Comparison of ENCODE assay signal across 7 cellular contexts in the genomic region with DNA sequence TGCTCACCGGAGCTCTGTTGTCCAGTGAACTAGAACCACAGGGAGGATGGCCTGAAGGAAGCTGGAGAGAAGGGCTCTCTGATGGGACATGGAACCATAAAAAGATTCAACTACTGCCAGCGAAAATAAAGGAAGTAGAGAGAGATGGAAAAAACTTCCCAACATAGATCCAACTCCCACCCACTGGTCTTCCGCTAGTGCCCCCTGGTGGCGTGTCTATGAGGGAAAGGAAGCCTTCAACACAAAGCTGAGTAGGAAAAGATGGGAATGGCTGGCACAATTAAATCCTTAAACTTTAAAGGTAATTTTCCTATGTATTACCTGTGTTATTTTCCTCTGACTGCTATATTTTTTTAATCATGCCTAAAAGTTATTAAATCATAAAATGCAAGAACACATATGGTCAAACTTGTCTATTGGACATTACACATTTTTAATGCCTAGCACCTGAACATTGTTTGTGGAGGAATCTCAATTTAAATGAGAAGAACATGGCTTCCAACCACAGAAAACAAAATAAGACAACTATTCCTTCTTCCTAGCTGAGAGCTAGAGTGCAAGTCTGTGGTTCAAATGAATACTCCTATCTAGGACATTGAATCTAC. TPM values are rescaled to one million over a fixed set of nuclear protein-coding genes. Genes with fewer than 3 reads are reported as not detected.
DNase-seq lines count a peak whose midpoint lies in the region; ATAC-seq and TF ChIP-seq lines count a peak whose summit lies in the region.

No MANE protein-coding gene starts in this region.

- H4K5ac ChIP-seq in IMR-90 (ENCODE audit: low read depth, low read length): no peak overlapping the region

- no peak overlapping the region for H3K27ac ChIP-seq in IMR-90 (ENCODE audit: insufficient read depth, low read length)
- no peak overlapping the region for H3K27ac ChIP-seq in heart right ventricle
- H3K27ac ChIP-seq in spleen: no peak overlapping the region

- TF ChIP-seq CTCF in IMR-90 (conservative IDR thresholded peaks at IDR 0.05; ENCODE audit: low read depth, low read length) (peak; percentile 49), heart right ventricle (IDR thresholded peaks at IDR 0.05) (peak in 8 of 9 donors; percentile 27 to 65 (median 56)), spleen (IDR thresholded peaks at IDR 0.05 in 8 of 11, conservative IDR thresholded peaks at IDR 0.05 in 3 of 11) (peak in 6 of 11 experiments; percentile 26 to 63 (median 54))

- no peak overlapping the region for H2BK15ac ChIP-seq in IMR-90 (ENCODE audit: low read depth, low read length)

- no peak for TF ChIP-seq POLR2A in IMR-90 (IDR thresholded peaks at IDR 0.05; ENCODE audit: low read depth, low read length)
- no peak for TF ChIP-seq POLR2A in spleen (IDR thresholded peaks at IDR 0.05)

- no peaks in the 10 kb centered on the region for H3K79me1 ChIP-seq in IMR-90 (ENCODE audit: low read depth in 1 of 2, low read length in 2 of 2)

- peak; percentile 40 for TF ChIP-seq RAD21 in IMR-90 (IDR thresholded peaks at IDR 0.05; ENCODE audit: low read length)

- in situ Hi-C loops in IMR-90 (cut with MboI; ENCODE audit: low sequenced_read_pairs): loop anchor here (10.0 kb wide), 2 partner anchors 477 to 867 kb away; no protein-coding TSS in a partner anchor

- H2AK9ac ChIP-seq in IMR-90 (replicated peaks; ENCODE audit: low read depth, low read length, poor library complexity): no peak overlapping the region

- no peak overlapping the region for H3K18ac ChIP-seq in IMR-90 (ENCODE audit: low read depth, low read length)

- H3K56ac ChIP-seq in IMR-90 (ENCODE audit: extremely low read depth, insufficient read depth, low read length): no peak overlapping the region

- no peak overlapping the region for H3K23ac ChIP-seq in IMR-90 (ENCODE audit: low read depth, low read length)

- no peak overlapping the region for H2BK5ac ChIP-seq in IMR-90 (ENCODE audit: low read depth, low read length, poor library complexity, severe bottlenecking)

- H3K4me3 ChIP-seq in IMR-90 (ENCODE audit: insufficient read depth, low read depth, low read length): no peak overlapping the region
- H3K4me3 ChIP-seq in heart right ventricle: no peak overlapping the region
- no peak overlapping the region for H3K4me3 ChIP-seq in spleen

- BruUV-seq in IMR-90 (replicated peaks; lab: Mats Ljungman, UMichigan): no TSS peak

- H2BK120ac ChIP-seq in IMR-90 (ENCODE audit: low read depth, low read length): no peak overlapping the region

- H2AK5ac ChIP-seq in IMR-90 (ENCODE audit: low read depth, low read length): no peak overlapping the region

- POLR2A ChIA-PET in IMR-90 (lab: Charles Lee; ENCODE audit: unreplicated experiment): no interaction called here

- CTCF ChIA-PET in IMR-90 (lab: Yijun Ruan, JAX): interaction anchor here (0.6 to 1.4 kb wide), 7 partner anchors 9 to 866 kb away, joined by 3 to 6 read pairs (median 3); no protein-coding TSS in a partner anchor

- DNase-seq in Daoy (ENCODE audit: low read depth) (peak; percentile 38), IMR-90 (peak; percentile 7), activated T-cell treated with anti-CD3 and anti-CD28 coated beads for 1 hour (ENCODE audit: low read depth) (peak; percentile 13), heart right ventricle (peak; percentile 9 to 48), spleen (peak; percentile 77)

- no peak overlapping the region for H3K4me2 ChIP-seq in IMR-90 (ENCODE audit: low read depth, low read length)

- no peak overlapping the region for H3K9ac ChIP-seq in IMR-90 (ENCODE audit: low read depth, low read length)

- ATAC-seq in IMR-90 (ENCODE audit: low read depth) (no peak), heart right ventricle (no peak), GM18909 (IDR thresholded peaks at IDR 0.05; ENCODE audit: poor library complexity, unreplicated experiment) (no peak), HG03460 (IDR thresholded peaks at IDR 0.05; ENCODE audit: unreplicated experiment) (no peak)

- H2BK20ac ChIP-seq in IMR-90 (ENCODE audit: low read depth, low read length): no peak overlapping the region

- no peak overlapping the region for H4K91ac ChIP-seq in IMR-90 (ENCODE audit: insufficient read depth, low read depth, low read length)

- no peak overlapping the region for H3K14ac ChIP-seq in IMR-90 (replicated peaks; ENCODE audit: low read depth, low read length)

- no peaks in the 10 kb centered on the region for H3K9me3 ChIP-seq in IMR-90 (ENCODE audit: control insufficient read depth, insufficient read depth, low read length)
- no peaks in the 10 kb centered on the region for H3K9me3 ChIP-seq in heart right ventricle
- no peaks in the 10 kb centered on the region for H3K9me3 ChIP-seq in spleen

- H3K36me3 ChIP-seq in IMR-90 (ENCODE audit: control insufficient read depth, insufficient read depth, low read length): peaks cover 14% of the 10 kb centered on the region
- peaks cover 0 to 85% (median 16%) of the 10 kb centered on the region in 9 donors for H3K36me3 ChIP-seq in heart right ventricle
- peaks cover 0 to 95% (median 44%) of the 10 kb centered on the region in 6 donors for H3K36me3 ChIP-seq in spleen

- H4K8ac ChIP-seq in IMR-90 (ENCODE audit: low read depth in 2 of 2, low read length in 2 of 2): no peak overlapping the region

- H3K27me3 ChIP-seq in IMR-90 (ENCODE audit: control insufficient read depth, insufficient read depth, low read length) (no peaks in the 10 kb centered on the region), heart right ventricle (no peaks in the 10 kb centered on the region), spleen (replicated peaks in 1 of 7) (no peaks in the 10 kb centered on the region)

- dilution Hi-C loops in IMR-90 (cut with HindIII; ENCODE audit: low sequenced_read_pairs, unreplicated experiment): no loop called here

- H3K9me1 ChIP-seq in IMR-90 (ENCODE audit: insufficient read depth, low read length): no peaks in the 10 kb centered on the region

- intact Hi-C loops in IMR-90 (cut with micrococcal nuclease) (no loop called here), heart right ventricle (cut with DNase I) (loop anchor here in 1 of 10 donors (10.0 kb wide), 1 partner anchor 477 kb away; no protein-coding TSS in a partner anchor), spleen (cut with DNase I; ENCODE audit: low total_unique reads) (no loop called here)

- WGBS in IMR-90 (ENCODE audit: extremely low coverage in 2 of 2, insufficient read length in 1 of 2), 2 experiments: no CpG with 5 or more reads among the region's 4 CpGs
- WGBS in heart right ventricle, 2 donors: 77 to 87% methylated on average over 4 of the region's 4 CpGs
- 90 to 95% (median 91%) methylated on average over 4 of the region's 4 CpGs for WGBS in spleen, 5 donors

- no peaks in the 10 kb centered on the region for H3K4me1 ChIP-seq in IMR-90 (ENCODE audit: control insufficient read depth, insufficient read depth, low read length)
- H3K4me1 ChIP-seq in heart right ventricle: no peaks in the 10 kb centered on the region
- H3K4me1 ChIP-seq in spleen: no peaks in the 10 kb centered on the region

- no peaks in the 10 kb centered on the region for H4K20me1 ChIP-seq in IMR-90 (ENCODE audit: insufficient read depth, low read length)

- no peak overlapping the region for H3K4ac ChIP-seq in IMR-90 (ENCODE audit: low read depth, low read length)

- no peak overlapping the region for H2AFZ ChIP-seq in IMR-90 (replicated peaks; ENCODE audit: low read length, poor library complexity)

TF ChIP-seq in IMR-90, 13 proteins besides CTCF, POLR2A, EP300 and RAD21:
- TF ChIP-seq CEBPB (IDR thresholded peaks at IDR 0.05; ENCODE audit: low read depth, low read length) (no peak), MAFK (IDR thresholded peaks at IDR 0.05; ENCODE audit: low read depth, low read length) (no peak), RFX5 (IDR thresholded peaks at IDR 0.05; ENCODE audit: low read depth, low read length) (no peak), BHLHE40 (IDR thresholded peaks at IDR 0.05; ENCODE audit: low read depth, low read length) (no peak), ELK1 (IDR thresholded peaks at IDR 0.05; ENCODE audit: borderline replicate concordance, low read depth, low read length) (no peak), SMC3 (IDR thresholded peaks at IDR 0.05; ENCODE audit: low read depth, low read length) (peak; percentile 56), RCOR1 (IDR thresholded peaks at IDR 0.05; ENCODE audit: insufficient replicate concordance, low read length) (no peak)

RNA-seq across cellular contexts. Expression of gene CEP120, which starts 51.5 kb away (rescaled TPM):
- 15.1 and 15.2 TPM in 2 replicates for total RNA-seq in Daoy (2014; rRNA removed; shearing (Covaris generic))
- total RNA-seq in IMR-90 (2012; rRNA removed): 16.4 and 46.1 TPM in 2 replicates
- 6.0 and 6.7 TPM in 2 replicates for polyA plus RNA-seq in IMR-90 (2012; rRNA removed)
- 2.3 and 2.6 TPM in 2 replicates for polyA plus RNA-seq in IMR-90 (2012; cell fraction: cytosol; rRNA removed)
- polyA plus RNA-seq in IMR-90 (2012; cell fraction: nucleus; rRNA removed; ENCODE audit: low replicate concordance): 3.8 and 13.6 TPM in 2 replicates
- total RNA-seq in heart right ventricle: 10 to 100 TPM in 7 of 10 donors, 1 to 10 TPM in 3; 7.1 to 14.9 (median 11.3) TPM
- polyA plus RNA-seq in heart right ventricle: 1 to 10 TPM; 3.4 to 4.5 TPM
- total RNA-seq in spleen: 10 to 100 TPM; 27.7 to 43.3 (median 33.5) TPM
- 10 to 100 TPM in 2 of 3 donors, 1 to 10 TPM in 1; 9.2 to 11.2 (median 10.5) TPM for polyA plus RNA-seq in spleen

Comparison
In these comparisons a context has a peak if more than half of its experiments do, and no peak if none do; other contexts are left out.
1. DNase-seq: peak in every context shown above with its lines; median percentile 77 in spleen; 38 in Daoy; 28 in heart right ventricle; 13 in activated T-cell treated with anti-CD3 and anti-CD28 coated beads for 1 hour; 7 in IMR-90.